ENCODE assay signal across 8 cellular contexts in the genomic region with DNA sequence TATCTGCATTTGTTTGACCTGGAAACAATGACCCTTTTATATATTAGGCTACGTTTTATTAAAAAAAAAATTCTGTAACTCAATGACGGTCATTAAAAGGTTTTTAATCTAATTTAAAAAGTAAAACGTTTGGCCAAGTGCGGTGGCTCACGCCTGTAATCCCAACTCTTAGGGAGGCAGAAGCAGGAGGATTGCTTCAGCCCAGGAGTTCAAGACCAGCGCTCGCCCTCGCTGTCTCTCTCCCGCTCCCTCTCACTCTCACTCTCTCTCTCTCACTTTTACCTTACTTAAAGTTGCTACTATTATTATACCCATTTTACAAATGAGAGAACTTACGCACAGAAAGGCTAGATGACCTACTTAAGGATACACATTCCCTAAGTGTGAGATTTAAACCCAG. TPM values are rescaled to one million over a fixed set of nuclear protein-coding genes. Genes with fewer than 3 reads are reported as not detected.
DNase-seq lines count a peak whose midpoint lies in the region; ATAC-seq and TF ChIP-seq lines count a peak whose summit lies in the region.

No MANE protein-coding gene starts in this region.

- H2BK120ac ChIP-seq in neuronal stem cell (ENCODE audit: low read depth, low read length), result no peak overlapping the region

- H2AFZ ChIP-seq in OCI-LY1 (ENCODE audit: low read length) (0 out of 2 replicates have a peak overlapping the region, but pooled peaks have one; percentile 0), neuronal stem cell (ENCODE audit: low read length) (peak overlapping the region; percentile 91)

- H4K91ac ChIP-seq in neuronal stem cell (ENCODE audit: low read depth, low read length, poor library complexity), result no peak overlapping the region

- ATAC-seq in effector memory CD8-positive, alpha-beta T cell (replicated peaks), result no peak
- no peak for ATAC-seq in GM19351 (IDR thresholded peaks at IDR 0.05; ENCODE audit: unreplicated experiment)

- H3K27me3 ChIP-seq in CD4-positive, alpha-beta memory T cell (ENCODE audit: insufficient read depth, low read length), result no peaks in the 10 kb centered on the region
- H3K27me3 ChIP-seq in OCI-LY1 (ENCODE audit: insufficient read depth, low read length) (no peaks in the 10 kb centered on the region), neuronal stem cell (ENCODE audit: control insufficient read depth in 3 of 3, insufficient read depth in 3 of 3, low read depth in 1 of 3, low read length in 3 of 3) (peaks cover 0 to 4% (median 0%) of the 10 kb centered on the region in 3 experiments)

- no peak for DNase-seq in CD4-positive, alpha-beta memory T cell
- DNase-seq in effector memory CD8-positive, alpha-beta T cell, result no peak
- DNase-seq in neuronal stem cell (ENCODE audit: low spot score) (no peak), germinal center (ENCODE audit: low spot score) (no peak), GOT3 (lab: John Stamatoyannopoulos, UW) (no peak), superior temporal gyrus (ENCODE audit: extremely low spot score) (no peak)

- peak overlapping the region; percentile 66 for H3K4me2 ChIP-seq in OCI-LY1 (ENCODE audit: low read length)
- H3K4me2 ChIP-seq in neuronal stem cell (ENCODE audit: insufficient read depth, low read length, poor library complexity, severe bottlenecking), result peak overlapping the region; percentile 84

- H4K20me1 ChIP-seq in OCI-LY1 (ENCODE audit: insufficient read depth, low read length), result no peaks in the 10 kb centered on the region

- no peak overlapping the region for H2BK5ac ChIP-seq in neuronal stem cell (ENCODE audit: low read length)

- H2AK5ac ChIP-seq in neuronal stem cell (ENCODE audit: low read depth, low read length), result no peak overlapping the region

- H3K23ac ChIP-seq in neuronal stem cell (ENCODE audit: low read depth, low read length, poor library complexity), result no peak overlapping the region

- H2BK12ac ChIP-seq in neuronal stem cell (ENCODE audit: low read length), result no peak overlapping the region

- no peak overlapping the region for H3K14ac ChIP-seq in neuronal stem cell (ENCODE audit: low read length)

- peak overlapping the region; percentile 8 to 100 (median 98) for H3K27ac Mint-ChIP-seq in CD4-positive, alpha-beta memory T cell
- peak overlapping the region; percentile 94 to 98 for H3K27ac Mint-ChIP-seq in effector memory CD8-positive, alpha-beta T cell

- no peaks in the 10 kb centered on the region for H3K9me3 Mint-ChIP-seq in CD4-positive, alpha-beta memory T cell
- no peaks in the 10 kb centered on the region for H3K9me3 Mint-ChIP-seq in effector memory CD8-positive, alpha-beta T cell

- H3K79me2 ChIP-seq in OCI-LY1 (ENCODE audit: insufficient read depth, low read length), result peaks cover 11% of the 10 kb centered on the region; the same call in 1 of the 2 replicates

- no peak overlapping the region for H4K8ac ChIP-seq in neuronal stem cell (ENCODE audit: low read depth, low read length)

- H3K9ac ChIP-seq in OCI-LY1 (ENCODE audit: low read length), result peak overlapping the region; percentile 91
- no peak overlapping the region for H3K9ac ChIP-seq in neuronal stem cell (ENCODE audit: low read depth, low read length, poor library complexity)

- no peaks in the 10 kb centered on the region for H3F3A ChIP-seq in OCI-LY1 (ENCODE audit: insufficient read depth, low read length)

- H2BK15ac ChIP-seq in neuronal stem cell (ENCODE audit: low read length), result no peak overlapping the region

- H3K36me3 ChIP-seq in CD4-positive, alpha-beta memory T cell (ENCODE audit: insufficient read depth, low read length), result peaks cover 4% of the 10 kb centered on the region
- H3K36me3 ChIP-seq in OCI-LY1 (ENCODE audit: insufficient read depth, low read length) (peaks cover 12% of the 10 kb centered on the region), neuronal stem cell (replicated peaks in 1 of 2; ENCODE audit: control insufficient read depth in 2 of 2, insufficient read depth in 2 of 2, low read length in 2 of 2) (peaks cover 4 to 26% of the 10 kb centered on the region in 2 donors)

- H3K4me1 Mint-ChIP-seq in CD4-positive, alpha-beta memory T cell, result peaks cover 20 to 41% (median 29%) of the 10 kb centered on the region in 4 donors
- H3K4me1 Mint-ChIP-seq in effector memory CD8-positive, alpha-beta T cell (ENCODE audit: low read depth in 2 of 2), result peaks cover 17 to 22% of the 10 kb centered on the region in 2 donors

- peak overlapping the region; percentile 92 to 99 (median 97) for H3K4me3 Mint-ChIP-seq in CD4-positive, alpha-beta memory T cell
- peak overlapping the region; percentile 93 to 95 for H3K4me3 Mint-ChIP-seq in effector memory CD8-positive, alpha-beta T cell

- POLR2A ChIA-PET in CD4-positive, alpha-beta memory T cell (lab: Charles Lee; ENCODE audit: partially characterized antibody), result interaction anchor here (1.1 to 3.2 kb wide), 9 partner anchors 10 to 581 kb away, joined by 3 to 33 read pairs (median 8); a partner anchor contains a TSS

- CTCF ChIA-PET in CD4-positive, alpha-beta memory T cell (lab: Charles Lee; ENCODE audit: partially characterized antibody), result interaction anchor here (1.2 to 2.6 kb wide), 3 partner anchors 11 to 160 kb away, joined by 8 to 47 read pairs (median 8); no protein-coding TSS in a partner anchor

- peak overlapping the region; percentile 46 to 47 for H3K4me3 ChIP-seq in CD4-positive, alpha-beta memory T cell (ENCODE audit: low read length in 2 of 2)
- H3K4me3 ChIP-seq in OCI-LY1 (ENCODE audit: low read depth, low read length, poor library complexity, severe bottlenecking), result peak overlapping the region; percentile 93
- H3K4me3 ChIP-seq in neuronal stem cell (ENCODE audit: low read length in 2 of 2), result peak overlapping the region in 1 of 2 donors; percentile 73

- H3K9me2 ChIP-seq in OCI-LY1 (ENCODE audit: low read depth, low read length), result no peaks in the 10 kb centered on the region

- no peak overlapping the region for H3K18ac ChIP-seq in neuronal stem cell (ENCODE audit: low read length)

- H3K27ac ChIP-seq in CD4-positive, alpha-beta memory T cell (ENCODE audit: low read depth, low read length), result peak overlapping the region; percentile 86
- H3K27ac ChIP-seq in OCI-LY1 (ENCODE audit: low read depth, low read length, poor library complexity, severe bottlenecking) (no peak overlapping the region), neuronal stem cell (replicated peaks; ENCODE audit: low read length) (no peak overlapping the region)

- no peaks in the 10 kb centered on the region for H3K79me1 ChIP-seq in neuronal stem cell (ENCODE audit: low read depth, low read length)

- no peaks in the 10 kb centered on the region for H3K9me3 ChIP-seq in CD4-positive, alpha-beta memory T cell (ENCODE audit: control insufficient read depth in 1 of 2, low read length in 2 of 2)
- H3K9me3 ChIP-seq in OCI-LY1 (ENCODE audit: low read length) (peaks cover 5% of the 10 kb centered on the region), neuronal stem cell (replicated peaks in 1 of 2; ENCODE audit: control insufficient read depth in 2 of 2, insufficient read depth in 1 of 2, low read depth in 1 of 2, low read length in 2 of 2) (no peaks in the 10 kb centered on the region)

- intact Hi-C loops in CD4-positive, alpha-beta memory T cell (cut with micrococcal nuclease), result loop anchor here (2.0 kb wide), 3 partner anchors 437 to 755 kb away; a partner anchor contains a TSS

- peaks cover 28% of the 10 kb centered on the region for H3K4me1 ChIP-seq in CD4-positive, alpha-beta memory T cell (ENCODE audit: insufficient read depth, low read length)
- H3K4me1 ChIP-seq in OCI-LY1 (ENCODE audit: insufficient read depth, low read length, severe bottlenecking) (peaks cover 27% of the 10 kb centered on the region), neuronal stem cell (ENCODE audit: control insufficient read depth in 2 of 2, insufficient read depth in 1 of 2, low read depth in 1 of 2, low read length in 2 of 2) (no peaks in the 10 kb centered on the region)

- peaks cover 7 to 18% of the 10 kb centered on the region in 2 donors for H3K36me3 Mint-ChIP-seq in CD4-positive, alpha-beta memory T cell
- peaks cover 11% of the 10 kb centered on the region for H3K36me3 Mint-ChIP-seq in effector memory CD8-positive, alpha-beta T cell (ENCODE audit: insufficient read depth)

- WGBS in neuronal stem cell (ENCODE audit: extremely low coverage in 2 of 2, insufficient read length in 2 of 2, insufficient replicate concordance in 1 of 2), 2 donors, result no CpG with 5 or more reads among the region's 10 CpGs

- no peak overlapping the region for H3K4ac ChIP-seq in neuronal stem cell (ENCODE audit: low read length)

- H3K27me3 Mint-ChIP-seq in CD4-positive, alpha-beta memory T cell, result no peaks in the 10 kb centered on the region
- peaks cover 0 to 5% of the 10 kb centered on the region in 2 donors for H3K27me3 Mint-ChIP-seq in effector memory CD8-positive, alpha-beta T cell

- TF ChIP-seq CTCF in OCI-LY1 (IDR thresholded peaks at IDR 0.05; ENCODE audit: low read length), result no peak

RNA-seq across cellular contexts. Expression of a gene that starts 0.8 kb away (rescaled TPM):
- 10 to 100 TPM; 16.9 to 18.4 TPM for total RNA-seq in CD4-positive, alpha-beta memory T cell
- 10 to 100 TPM; 14.3 to 16.5 TPM for polyA plus RNA-seq in CD4-positive, alpha-beta memory T cell
- polyA plus RNA-seq in neuronal stem cell (2013, experiment 1 of 2), result 31.1 TPM
- 35.1 TPM for polyA plus RNA-seq in neuronal stem cell (2013, experiment 2 of 2)
